Comparison of ENCODE assay signal across 1 cellular context in genomic region chr19:36837902-36838783, GRCh38.
A peak's percentile ranks its signal among the peaks of the same experiment; 100 is the strongest.
TF ChIP-seq lines count a peak whose summit lies in the region.

ZNF790 (minus strand) TSS chr19:36838387; CDS start chr19:36825619, 12,768 bp downstream.

TF ChIP-seq in HEK293, 187 proteins besides CTCF, POLR2A, EP300 and RAD21 (continued from another document and continues in another):
- TF ChIP-seq PRDM6 (tag by site-specific recombination; IDR thresholded peaks at IDR 0.05) (no peak), PRDM1 (tag by site-specific recombination; IDR thresholded peaks at IDR 0.05) (peak; percentile 71), GLIS1 (tag by site-specific recombination; IDR thresholded peaks at IDR 0.05) (peak; percentile 69; the same call in 1 of the 2 replicates), ZNF629 (tag by site-specific recombination; IDR thresholded peaks at IDR 0.05) (peak; percentile 94), ZBTB49 (tag by site-specific recombination; IDR thresholded peaks at IDR 0.05; ENCODE audit: low read depth) (no peak), ZNF654 (tag by site-specific recombination; IDR thresholded peaks at IDR 0.05; ENCODE audit: low read depth) (peak; percentile 3; the same call in 1 of the 2 replicates), TSHZ1 (tag by site-specific recombination; IDR thresholded peaks at IDR 0.05; ENCODE audit: borderline replicate concordance) (peak; percentile 95), REPIN1 (tag by site-specific recombination; IDR thresholded peaks at IDR 0.05; ENCODE audit: low read depth) (peak; percentile 99), ZNF776 (tag by site-specific recombination; IDR thresholded peaks at IDR 0.05; ENCODE audit: borderline replicate concordance) (no peak), ZNF48 (tag by site-specific recombination; IDR thresholded peaks at IDR 0.05) (no peak), ZNF148 (tag by site-specific recombination; IDR thresholded peaks at IDR 0.05; ENCODE audit: borderline replicate concordance) (no peak), ZNF530 (tag by site-specific recombination; IDR thresholded peaks at IDR 0.05; ENCODE audit: low read depth) (no peak), ZNF248 (tag by site-specific recombination; IDR thresholded peaks at IDR 0.05) (no peak), ZNF350 (tag by site-specific recombination; IDR thresholded peaks at IDR 0.05) (no peak), ZNF23 (tag by site-specific recombination; IDR thresholded peaks at IDR 0.05; ENCODE audit: borderline replicate concordance) (peak; percentile 64), ZBTB21 (tag by site-specific recombination; IDR thresholded peaks at IDR 0.05) (peak; percentile 94), BCL11B (tag by site-specific recombination; IDR thresholded peaks at IDR 0.05; ENCODE audit: low read depth) (peak; percentile 91), ZNF324 (tag by site-specific recombination; IDR thresholded peaks at IDR 0.05) (peak; percentile 100), ZNF138 (tag by site-specific recombination; IDR thresholded peaks at IDR 0.05; ENCODE audit: borderline replicate concordance) (no peak), KLF7 (tag by site-specific recombination; IDR thresholded peaks at IDR 0.05; ENCODE audit: borderline replicate concordance) (peak; percentile 85), ZNF692 (tag by site-specific recombination; IDR thresholded peaks at IDR 0.05) (peak; percentile 97), ZEB2 (tag by site-specific recombination; IDR thresholded peaks at IDR 0.05) (peak; percentile 94), ZNF518A (tag by site-specific recombination; conservative IDR thresholded peaks at IDR 0.05; ENCODE audit: low read depth) (peak; percentile 78), ZSCAN16 (tag by site-specific recombination; IDR thresholded peaks at IDR 0.05) (peak; percentile 92; the same call in 1 of the 2 replicates), INSM2 (tag by site-specific recombination; IDR thresholded peaks at IDR 0.05) (peak; percentile 93), ZNF544 (tag by site-specific recombination; IDR thresholded peaks at IDR 0.05) (no peak), ZNF146 (tag by site-specific recombination; IDR thresholded peaks at IDR 0.05) (peak; percentile 84), ZNF610 (tag by site-specific recombination; IDR thresholded peaks at IDR 0.05; ENCODE audit: borderline replicate concordance) (peak; percentile 95), ZNF664 (tag by site-specific recombination; IDR thresholded peaks at IDR 0.05) (peak; percentile 49; the same call in 1 of the 2 replicates), ELK4 (IDR thresholded peaks at IDR 0.05; ENCODE audit: borderline replicate concordance, low read depth, low read length) (no peak), IKZF3 (tag by site-specific recombination; IDR thresholded peaks at IDR 0.05) (peak; percentile 88; the same call in 1 of the 2 replicates), MYNN (tag by site-specific recombination; IDR thresholded peaks at IDR 0.05; ENCODE audit: borderline replicate concordance) (peak; percentile 71; the same call in 1 of the 2 replicates), ZNF658 (tag by site-specific recombination; IDR thresholded peaks at IDR 0.05) (peak; percentile 96; the same call in 1 of the 2 replicates), RBAK (tag by site-specific recombination; IDR thresholded peaks at IDR 0.05) (peak; percentile 88; the same call in 1 of the 2 replicates), ZNF140 (tag by site-specific recombination; IDR thresholded peaks at IDR 0.05) (no peak), KLF10 (tag by site-specific recombination; IDR thresholded peaks at IDR 0.05) (no peak; the same call in 1 of the 2 replicates)
